ENCODE assay signal across 26 cellular contexts in the genomic region with DNA sequence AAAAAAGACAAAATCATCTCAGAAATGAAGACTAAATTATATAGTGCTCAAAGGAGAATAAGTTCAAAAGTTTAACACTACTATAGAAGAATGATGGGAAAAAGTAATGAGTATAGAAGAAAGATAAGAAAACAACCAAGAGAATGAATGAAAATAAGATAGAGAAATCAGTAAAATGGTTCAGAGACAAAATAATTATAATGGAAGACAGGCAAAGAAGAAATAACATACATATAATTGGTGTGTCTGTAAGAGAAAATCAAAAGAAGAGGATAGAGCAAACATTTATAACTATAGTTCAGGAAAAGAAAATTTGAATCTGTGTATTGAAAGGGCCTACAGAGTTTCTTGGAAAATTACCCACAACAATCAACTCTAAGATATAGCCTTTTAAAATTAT. TPM values are rescaled to one million over a fixed set of nuclear protein-coding genes. Genes with fewer than 3 reads are reported as not detected.
A peak's percentile ranks its signal among the peaks of the same experiment; 100 is the strongest.
DNase-seq lines count a peak whose midpoint lies in the region; ATAC-seq, FAIRE-seq and TF ChIP-seq lines count a peak whose summit lies in the region.
"Had no signal": no experiment of that assay in that cellular context is flagged by ENCODE, and none has a peak within 500 bp of the region (broad histone marks: within the 10 kb centered on the region; RNA-seq: fewer than 3 reads in every experiment).

No MANE protein-coding gene starts in this region.

- no peaks in the 10 kb centered on the region for H3K36me3 ChIP-seq in adipocyte (ENCODE audit: control insufficient read depth, insufficient read depth, low read length, severe bottlenecking)
- no peaks in the 10 kb centered on the region for H3K36me3 ChIP-seq in kidney (ENCODE audit: control insufficient read depth in 1 of 2, insufficient read depth in 2 of 2, low read length in 2 of 2)
- H3K36me3 ChIP-seq in body of pancreas (replicated peaks in 1 of 2; ENCODE audit: insufficient read depth in 1 of 2, low read depth in 2 of 2) = no peaks in the 10 kb centered on the region
- H3K36me3 ChIP-seq in tibial artery = no peaks in the 10 kb centered on the region
- H3K36me3 ChIP-seq: BE2C had no signal

- H3K27me3 ChIP-seq in adipocyte (replicated peaks; ENCODE audit: control insufficient read depth, insufficient read depth, low read length) (no peaks in the 10 kb centered on the region), body of pancreas (no peaks in the 10 kb centered on the region), tibial artery (no peaks in the 10 kb centered on the region)
- H3K27me3 ChIP-seq: BE2C; BLaER1 treated with 17β-estradiol and CSF1 and Interleukin-3, amounts not matched to agents 10 nM and 100 nM had no signal

- H3K9ac ChIP-seq in adipocyte (ENCODE audit: low read length) (no peak overlapping the region), kidney (ENCODE audit: low read length in 2 of 2) (no peak overlapping the region)
- H3K9ac ChIP-seq: BLaER1 treated with 17β-estradiol and CSF1 and Interleukin-3, amounts not matched to agents 10 nM and 100 nM; GM23248 had no signal

- no peak for TF ChIP-seq POLR2A in body of pancreas (IDR thresholded peaks at IDR 0.05)

- no peak for TF ChIP-seq CTCF in kidney (IDR thresholded peaks at IDR 0.05; ENCODE audit: borderline replicate concordance, extremely low read depth, insufficient read depth)
- TF ChIP-seq CTCF in body of pancreas (IDR thresholded peaks at IDR 0.05) = no peak
- TF ChIP-seq CTCF in tibial artery (IDR thresholded peaks at IDR 0.05) = no peak

- intact Hi-C loops in kidney (cut with DNase I) = no loop called here
- intact Hi-C loops in body of pancreas (cut with DNase I) = no loop called here
- intact Hi-C loops in tibial artery (cut with DNase I; ENCODE audit: low total_unique reads) = no loop called here

- peaks cover 22% of the 10 kb centered on the region for H3K9me3 ChIP-seq in adipocyte (ENCODE audit: control insufficient read depth, low read length)
- peaks cover 0 to 3% of the 10 kb centered on the region in 2 donors for H3K9me3 ChIP-seq in kidney (ENCODE audit: control insufficient read depth in 1 of 2, low read length in 2 of 2)
- H3K9me3 ChIP-seq in body of pancreas = peaks cover 0 to 9% (median 0%) of the 10 kb centered on the region in 3 donors
- H3K9me3 ChIP-seq in tibial artery = peaks cover 0 to 14% (median 0%) of the 10 kb centered on the region in 3 donors
- H3K9me3 ChIP-seq: BE2C had no signal

- H3K4me1 ChIP-seq in adipocyte (ENCODE audit: control insufficient read depth, insufficient read depth, low read length) = no peaks in the 10 kb centered on the region
- H3K4me1 ChIP-seq in kidney (ENCODE audit: control insufficient read depth in 1 of 2, insufficient read depth in 1 of 2, low read depth in 1 of 2, low read length in 2 of 2) = no peaks in the 10 kb centered on the region
- no peaks in the 10 kb centered on the region for H3K4me1 ChIP-seq in body of pancreas
- H3K4me1 ChIP-seq in tibial artery = no peaks in the 10 kb centered on the region
- H3K4me1 ChIP-seq: A549; BE2C; BLaER1 treated with 17β-estradiol and CSF1 and Interleukin-3, amounts not matched to agents 10 nM and 100 nM had no signal

- peak; percentile 30 for FAIRE-seq in kidney (lab: Jason Lieb, UNC)
- FAIRE-seq: A549, GM12878, GM19239, H1 had no signal

- peak overlapping the region; percentile 12 for H3K4me3 ChIP-seq in adipocyte (ENCODE audit: low read length)
- H3K4me3 ChIP-seq in kidney (ENCODE audit: low read length in 2 of 2) = no peak overlapping the region
- no peak overlapping the region for H3K4me3 ChIP-seq in body of pancreas
- H3K4me3 ChIP-seq in tibial artery = no peak overlapping the region
- H3K4me3 ChIP-seq: A549; BLaER1 treated with 17β-estradiol and CSF1 and Interleukin-3, amounts not matched to agents 10 nM and 100 nM; GM12878; GM23248 had no signal

- DNase-seq in DMS53 (lab: John Stamatoyannopoulos, UW) (peak; percentile 8), DMS53 treated with DMSO at 0.1 percent for 48 hours (lab: John Stamatoyannopoulos, UW; ENCODE audit: unreplicated experiment) (no peak), adipocyte (ENCODE audit: low read depth) (no peak), kidney (no peak), body of pancreas (no peak), tibial artery (no peak)
- DNase-seq in stimulated activated CD4-positive, alpha-beta T cell treated with anti-CD3 and anti-CD28 coated beads, Interleukin-2, amount 100 ng/mL, for 24 hours = no peak
- DNase-seq: ACHN; AML-193; BE2C; Calu3; CD4-positive, alpha-beta T cell; CD8-positive, alpha-beta memory T cell; DMS79; EL; GDM1; GM23248; H7; HCEC 1CT had no signal

- no peak overlapping the region for H3K27ac ChIP-seq in kidney (ENCODE audit: low read depth in 2 of 2, low read length in 2 of 2)
- H3K27ac ChIP-seq in body of pancreas = no peak overlapping the region
- H3K27ac ChIP-seq in tibial artery = no peak overlapping the region
- H3K27ac ChIP-seq: 22Rv1; A549; BLaER1 treated with 17β-estradiol and CSF1 and Interleukin-3, amounts not matched to agents 10 nM and 100 nM; GM23248 had no signal

- no peak for ATAC-seq in body of pancreas
- ATAC-seq: A549, GM12878 had no signal

RNA-seq across cellular contexts. Expression of gene DNAH6, which starts 43.5 kb away (rescaled TPM):
- total RNA-seq in kidney (4.6 TPM), body of pancreas (1 to 10 TPM; 1.3 to 2.6 TPM)
- 0.34 TPM for polyA plus RNA-seq in kidney (ENCODE audit: insufficient read depth, low read depth, low replicate concordance)
- polyA plus RNA-seq: CD14-positive monocyte, GM23248 had no signal
